ENCODE assay signal across 1 cellular context in genomic region chr10:114172241-114172640, GRCh38.
A peak's percentile ranks its signal among the peaks of the same experiment; 100 is the strongest.
TF ChIP-seq lines count a peak whose summit lies in the region.

No MANE protein-coding gene starts in this region.

TF ChIP-seq in HepG2, 621 proteins besides CTCF, POLR2A, EP300 and RAD21:
- TF ChIP-seq, protein P1, sequence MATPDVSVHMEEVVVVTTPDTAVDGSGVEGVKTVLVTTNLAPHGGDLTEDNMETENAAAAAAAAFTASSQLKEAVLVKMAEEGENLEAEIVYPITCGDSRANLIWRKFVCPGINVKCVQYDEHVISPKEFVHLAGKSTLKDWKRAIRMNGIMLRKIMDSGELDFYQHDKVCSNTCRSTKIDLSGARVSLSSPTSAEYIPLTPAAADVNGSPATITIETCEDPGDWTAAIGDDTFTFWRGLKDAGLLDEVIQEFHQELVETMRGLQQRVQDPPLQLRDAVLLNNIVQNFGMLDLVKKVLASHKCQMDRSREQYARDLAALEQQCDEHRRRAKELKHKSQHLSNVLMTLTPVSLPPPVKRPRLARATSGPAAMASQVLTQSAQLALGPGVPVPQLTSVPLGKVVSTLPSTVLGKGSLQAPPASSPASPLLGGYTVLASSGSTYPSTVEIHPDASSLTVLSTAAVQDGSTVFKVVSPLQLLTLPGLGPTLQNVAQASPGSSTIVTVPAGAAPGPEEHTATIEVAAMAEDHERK (CRISPR knock-in tag; IDR thresholded peaks at IDR 0.05; ENCODE audit: low read depth) = no peak
- TF ChIP-seq, protein P2, sequence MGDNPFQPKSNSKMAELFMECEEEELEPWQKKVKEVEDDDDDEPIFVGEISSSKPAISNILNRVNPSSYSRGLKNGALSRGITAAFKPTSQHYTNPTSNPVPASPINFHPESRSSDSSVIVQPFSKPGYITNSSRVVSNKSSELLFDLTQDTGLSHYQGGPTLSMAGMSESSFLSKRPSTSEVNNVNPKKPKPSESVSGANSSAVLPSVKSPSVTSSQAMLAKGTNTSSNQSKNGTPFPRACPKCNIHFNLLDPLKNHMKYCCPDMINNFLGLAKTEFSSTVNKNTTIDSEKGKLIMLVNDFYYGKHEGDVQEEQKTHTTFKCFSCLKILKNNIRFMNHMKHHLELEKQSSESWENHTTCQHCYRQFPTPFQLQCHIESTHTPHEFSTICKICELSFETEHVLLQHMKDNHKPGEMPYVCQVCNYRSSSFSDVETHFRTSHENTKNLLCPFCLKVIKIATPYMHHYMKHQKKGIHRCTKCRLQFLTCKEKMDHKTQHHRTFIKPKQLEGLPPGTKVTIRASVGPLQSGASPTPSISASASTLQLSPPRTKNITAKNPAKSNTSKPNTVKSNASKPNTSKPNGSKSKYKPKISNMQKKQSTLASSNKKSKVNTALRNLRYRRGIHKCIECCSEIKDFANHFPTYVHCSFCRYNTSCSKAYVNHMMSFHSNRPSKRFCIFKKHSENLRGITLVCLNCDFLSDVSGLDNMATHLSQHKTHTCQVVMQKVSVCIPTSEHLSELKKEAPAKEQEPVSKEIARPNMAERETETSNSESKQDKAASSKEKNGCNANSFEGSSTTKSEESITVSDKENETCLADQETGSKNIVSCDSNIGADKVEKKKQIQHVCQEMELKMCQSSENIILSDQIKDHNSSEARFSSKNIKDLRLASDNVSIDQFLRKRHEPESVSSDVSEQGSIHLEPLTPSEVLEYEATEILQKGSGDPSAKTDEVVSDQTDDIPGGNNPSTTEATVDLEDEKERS (CRISPR knock-in tag; IDR thresholded peaks at IDR 0.05) = no peak
- TF ChIP-seq, protein P3, sequence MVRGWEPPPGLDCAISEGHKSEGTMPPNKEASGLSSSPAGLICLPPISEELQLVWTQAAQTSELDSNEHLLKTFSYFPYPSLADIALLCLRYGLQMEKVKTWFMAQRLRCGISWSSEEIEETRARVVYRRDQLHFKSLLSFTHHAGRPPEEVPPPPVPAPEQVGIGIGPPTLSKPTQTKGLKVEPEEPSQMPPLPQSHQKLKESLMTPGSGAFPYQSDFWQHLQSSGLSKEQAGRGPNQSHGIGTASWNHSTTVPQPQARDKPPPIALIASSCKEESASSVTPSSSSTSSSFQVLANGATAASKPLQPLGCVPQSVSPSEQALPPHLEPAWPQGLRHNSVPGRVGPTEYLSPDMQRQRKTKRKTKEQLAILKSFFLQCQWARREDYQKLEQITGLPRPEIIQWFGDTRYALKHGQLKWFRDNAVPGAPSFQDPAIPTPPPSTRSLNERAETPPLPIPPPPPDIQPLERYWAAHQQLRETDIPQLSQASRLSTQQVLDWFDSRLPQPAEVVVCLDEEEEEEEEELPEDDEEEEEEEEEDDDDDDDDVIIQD (CRISPR knock-in tag; IDR thresholded peaks at IDR 0.05; ENCODE audit: low read depth) = no peak
- TF ChIP-seq ZNF331 (CRISPR knock-in tag; IDR thresholded peaks at IDR 0.05) (no peak), ZNF746 (CRISPR knock-in tag; IDR thresholded peaks at IDR 0.05) (no peak), REL (CRISPR knock-in tag; conservative IDR thresholded peaks at IDR 0.05) (no peak), AHR (CRISPR knock-in tag; IDR thresholded peaks at IDR 0.05) (no peak), IKZF1 (IDR thresholded peaks at IDR 0.05) (no peak), RNF2 (conservative IDR thresholded peaks at IDR 0.05; ENCODE audit: low read depth) (no peak), FOXA3 (CRISPR knock-in tag; IDR thresholded peaks at IDR 0.05) (no peak), ASH2L (IDR thresholded peaks at IDR 0.05; ENCODE audit: insufficient read length, low read depth, low read length) (peak; percentile 9), CREB1 (IDR thresholded peaks at IDR 0.05) (no peak), CREB1 (CRISPR knock-in tag; IDR thresholded peaks at IDR 0.05) (0 out of 2 replicates have a peak, but pooled peaks have one; percentile 1), ZNF274 (CRISPR knock-in tag; IDR thresholded peaks at IDR 0.05) (no peak), TIGD3 (CRISPR knock-in tag; IDR thresholded peaks at IDR 0.05; ENCODE audit: borderline replicate concordance) (no peak), ZNF543 (CRISPR knock-in tag; IDR thresholded peaks at IDR 0.05) (no peak), RFXAP (CRISPR knock-in tag; IDR thresholded peaks at IDR 0.05; ENCODE audit: borderline replicate concordance) (no peak), GTF3A (CRISPR knock-in tag; conservative IDR thresholded peaks at IDR 0.05) (no peak), SMAD3 (CRISPR knock-in tag; IDR thresholded peaks at IDR 0.05) (no peak), ZFP62 (CRISPR knock-in tag; IDR thresholded peaks at IDR 0.05) (no peak), KDM2A (CRISPR knock-in tag; IDR thresholded peaks at IDR 0.05; ENCODE audit: borderline replicate concordance, low read depth) (no peak), ZNF678 (CRISPR knock-in tag; IDR thresholded peaks at IDR 0.05) (no peak), ZNF263 (CRISPR knock-in tag; IDR thresholded peaks at IDR 0.05) (no peak), SOX5 (CRISPR knock-in tag; IDR thresholded peaks at IDR 0.05; ENCODE audit: borderline replicate concordance) (no peak), KDM4B (CRISPR knock-in tag; IDR thresholded peaks at IDR 0.05) (no peak), HMG20A (CRISPR knock-in tag; IDR thresholded peaks at IDR 0.05; ENCODE audit: borderline replicate concordance) (no peak), ZNF724P (CRISPR knock-in tag; IDR thresholded peaks at IDR 0.05; ENCODE audit: borderline replicate concordance) (no peak), ZBTB44 (CRISPR knock-in tag; IDR thresholded peaks at IDR 0.05) (no peak), ZNF124 (CRISPR knock-in tag; IDR thresholded peaks at IDR 0.05) (no peak), ATAD3A (CRISPR knock-in tag; IDR thresholded peaks at IDR 0.05) (no peak), MAFF (IDR thresholded peaks at IDR 0.05; ENCODE audit: low read depth, low read length) (0 out of 2 replicates have a peak, but pooled peaks have one; percentile 16), ZBTB21 (CRISPR knock-in tag; IDR thresholded peaks at IDR 0.05) (peak; percentile 34; the same call in 1 of the 2 replicates), SNAI1 (CRISPR knock-in tag; IDR thresholded peaks at IDR 0.05; ENCODE audit: borderline replicate concordance) (no peak), HINFP (CRISPR knock-in tag; IDR thresholded peaks at IDR 0.05; ENCODE audit: low read depth) (no peak), GPN1 (CRISPR knock-in tag; IDR thresholded peaks at IDR 0.05; ENCODE audit: borderline replicate concordance) (no peak), LCORL (IDR thresholded peaks at IDR 0.05) (no peak), LCORL (CRISPR knock-in tag; IDR thresholded peaks at IDR 0.05) (no peak), MIER3 (CRISPR knock-in tag; IDR thresholded peaks at IDR 0.05; ENCODE audit: borderline replicate concordance) (no peak), E2F2 (CRISPR knock-in tag; IDR thresholded peaks at IDR 0.05; ENCODE audit: borderline replicate concordance) (no peak), MAFK (conservative IDR thresholded peaks at IDR 0.05 in 1 of 2, IDR thresholded peaks at IDR 0.05 in 1 of 2; ENCODE audit: low read length in 2 of 2) (peak in 1 of 2 experiments; percentile 29; a peak in 2 of 4 replicates), ELF4 (CRISPR knock-in tag; IDR thresholded peaks at IDR 0.05; ENCODE audit: borderline replicate concordance) (no peak), TMF1 (CRISPR knock-in tag; IDR thresholded peaks at IDR 0.05; ENCODE audit: low read depth) (no peak), TRAFD1 (CRISPR knock-in tag; IDR thresholded peaks at IDR 0.05; ENCODE audit: borderline replicate concordance) (no peak), JDP2 (CRISPR knock-in tag; IDR thresholded peaks at IDR 0.05; ENCODE audit: borderline replicate concordance) (no peak), HOXA7 (CRISPR knock-in tag; IDR thresholded peaks at IDR 0.05) (no peak)
- TF ChIP-seq, protein P4, sequence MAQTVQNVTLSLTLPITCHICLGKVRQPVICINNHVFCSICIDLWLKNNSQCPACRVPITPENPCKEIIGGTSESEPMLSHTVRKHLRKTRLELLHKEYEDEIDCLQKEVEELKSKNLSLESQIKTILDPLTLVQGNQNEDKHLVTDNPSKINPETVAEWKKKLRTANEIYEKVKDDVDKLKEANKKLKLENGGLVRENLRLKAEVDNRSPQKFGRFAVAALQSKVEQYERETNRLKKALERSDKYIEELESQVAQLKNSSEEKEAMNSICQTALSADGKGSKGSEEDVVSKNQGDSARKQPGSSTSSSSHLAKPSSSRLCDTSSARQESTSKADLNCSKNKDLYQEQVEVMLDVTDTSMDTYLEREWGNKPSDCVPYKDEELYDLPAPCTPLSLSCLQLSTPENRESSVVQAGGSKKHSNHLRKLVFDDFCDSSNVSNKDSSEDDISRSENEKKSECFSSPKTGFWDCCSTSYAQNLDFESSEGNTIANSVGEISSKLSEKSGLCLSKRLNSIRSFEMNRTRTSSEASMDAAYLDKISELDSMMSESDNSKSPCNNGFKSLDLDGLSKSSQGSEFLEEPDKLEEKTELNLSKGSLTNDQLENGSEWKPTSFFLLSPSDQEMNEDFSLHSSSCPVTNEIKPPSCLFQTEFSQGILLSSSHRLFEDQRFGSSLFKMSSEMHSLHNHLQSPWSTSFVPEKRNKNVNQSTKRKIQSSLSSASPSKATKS (CRISPR knock-in tag; IDR thresholded peaks at IDR 0.05) = no peak
- TF ChIP-seq, protein P5, sequence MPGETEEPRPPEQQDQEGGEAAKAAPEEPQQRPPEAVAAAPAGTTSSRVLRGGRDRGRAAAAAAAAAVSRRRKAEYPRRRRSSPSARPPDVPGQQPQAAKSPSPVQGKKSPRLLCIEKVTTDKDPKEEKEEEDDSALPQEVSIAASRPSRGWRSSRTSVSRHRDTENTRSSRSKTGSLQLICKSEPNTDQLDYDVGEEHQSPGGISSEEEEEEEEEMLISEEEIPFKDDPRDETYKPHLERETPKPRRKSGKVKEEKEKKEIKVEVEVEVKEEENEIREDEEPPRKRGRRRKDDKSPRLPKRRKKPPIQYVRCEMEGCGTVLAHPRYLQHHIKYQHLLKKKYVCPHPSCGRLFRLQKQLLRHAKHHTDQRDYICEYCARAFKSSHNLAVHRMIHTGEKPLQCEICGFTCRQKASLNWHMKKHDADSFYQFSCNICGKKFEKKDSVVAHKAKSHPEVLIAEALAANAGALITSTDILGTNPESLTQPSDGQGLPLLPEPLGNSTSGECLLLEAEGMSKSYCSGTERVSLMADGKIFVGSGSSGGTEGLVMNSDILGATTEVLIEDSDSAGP (CRISPR knock-in tag; IDR thresholded peaks at IDR 0.05; ENCODE audit: borderline replicate concordance) = no peak
